ENCODE assay signal across 1 cellular context in the genomic region with DNA sequence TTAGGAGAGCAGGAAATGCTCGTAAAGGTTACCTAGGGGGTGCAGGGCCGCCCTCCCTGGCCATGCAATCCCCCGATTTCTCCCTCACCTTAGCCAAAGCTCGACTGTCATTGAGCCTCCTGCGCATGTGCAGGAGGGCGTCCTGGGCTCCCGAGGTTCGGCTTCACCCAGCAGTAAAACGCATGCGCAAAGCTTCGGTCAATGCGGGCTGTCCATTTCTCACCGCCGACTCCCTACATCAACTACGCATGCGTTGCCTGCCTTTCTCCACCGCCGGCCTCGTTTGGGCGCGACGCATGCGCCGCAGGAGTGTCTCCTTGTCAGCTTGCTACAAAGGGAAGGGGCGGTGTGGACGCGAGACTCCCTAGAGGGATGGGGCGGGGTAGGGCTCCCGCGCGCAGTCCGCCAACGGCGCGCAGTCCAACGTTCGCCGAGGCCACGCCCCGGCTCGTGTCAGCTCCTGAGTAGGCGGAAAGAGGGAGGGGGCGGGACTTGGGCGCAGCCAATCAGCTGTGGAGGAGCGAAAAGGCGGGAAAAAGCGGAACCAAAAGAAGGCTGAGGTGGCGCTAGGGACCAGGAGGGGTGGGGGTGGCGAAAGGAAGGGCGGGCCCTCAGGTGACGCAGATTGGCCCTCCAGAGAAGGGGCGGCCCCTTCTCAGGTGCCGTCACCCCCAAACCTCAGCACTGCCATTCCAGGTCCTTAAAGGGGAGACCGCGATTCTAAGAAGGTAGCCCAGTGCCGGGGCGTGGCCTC.
A peak's percentile ranks its signal among the peaks of the same experiment; 100 is the strongest.
TF ChIP-seq lines count a peak whose summit lies in the region.

A gene with protein sequence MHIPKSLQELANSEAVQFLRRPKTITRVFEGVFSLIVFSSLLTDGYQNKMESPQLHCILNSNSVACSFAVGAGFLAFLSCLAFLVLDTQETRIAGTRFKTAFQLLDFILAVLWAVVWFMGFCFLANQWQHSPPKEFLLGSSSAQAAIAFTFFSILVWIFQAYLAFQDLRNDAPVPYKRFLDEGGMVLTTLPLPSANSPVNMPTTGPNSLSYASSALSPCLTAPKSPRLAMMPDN (plus strand): TSS at position 558 of the 754 bp plus-strand sequence. CDS start 1,476 bp downstream, outside the sequence.
TSS of gene TMEM143 (minus strand) at position 131 of the 754 bp plus-strand sequence. CDS start at position 111, 20 bp downstream.

TF ChIP-seq in HepG2, 621 proteins besides CTCF, POLR2A, EP300 and RAD21 (continued from another document and continues in another):
- TF ChIP-seq, protein P1, sequence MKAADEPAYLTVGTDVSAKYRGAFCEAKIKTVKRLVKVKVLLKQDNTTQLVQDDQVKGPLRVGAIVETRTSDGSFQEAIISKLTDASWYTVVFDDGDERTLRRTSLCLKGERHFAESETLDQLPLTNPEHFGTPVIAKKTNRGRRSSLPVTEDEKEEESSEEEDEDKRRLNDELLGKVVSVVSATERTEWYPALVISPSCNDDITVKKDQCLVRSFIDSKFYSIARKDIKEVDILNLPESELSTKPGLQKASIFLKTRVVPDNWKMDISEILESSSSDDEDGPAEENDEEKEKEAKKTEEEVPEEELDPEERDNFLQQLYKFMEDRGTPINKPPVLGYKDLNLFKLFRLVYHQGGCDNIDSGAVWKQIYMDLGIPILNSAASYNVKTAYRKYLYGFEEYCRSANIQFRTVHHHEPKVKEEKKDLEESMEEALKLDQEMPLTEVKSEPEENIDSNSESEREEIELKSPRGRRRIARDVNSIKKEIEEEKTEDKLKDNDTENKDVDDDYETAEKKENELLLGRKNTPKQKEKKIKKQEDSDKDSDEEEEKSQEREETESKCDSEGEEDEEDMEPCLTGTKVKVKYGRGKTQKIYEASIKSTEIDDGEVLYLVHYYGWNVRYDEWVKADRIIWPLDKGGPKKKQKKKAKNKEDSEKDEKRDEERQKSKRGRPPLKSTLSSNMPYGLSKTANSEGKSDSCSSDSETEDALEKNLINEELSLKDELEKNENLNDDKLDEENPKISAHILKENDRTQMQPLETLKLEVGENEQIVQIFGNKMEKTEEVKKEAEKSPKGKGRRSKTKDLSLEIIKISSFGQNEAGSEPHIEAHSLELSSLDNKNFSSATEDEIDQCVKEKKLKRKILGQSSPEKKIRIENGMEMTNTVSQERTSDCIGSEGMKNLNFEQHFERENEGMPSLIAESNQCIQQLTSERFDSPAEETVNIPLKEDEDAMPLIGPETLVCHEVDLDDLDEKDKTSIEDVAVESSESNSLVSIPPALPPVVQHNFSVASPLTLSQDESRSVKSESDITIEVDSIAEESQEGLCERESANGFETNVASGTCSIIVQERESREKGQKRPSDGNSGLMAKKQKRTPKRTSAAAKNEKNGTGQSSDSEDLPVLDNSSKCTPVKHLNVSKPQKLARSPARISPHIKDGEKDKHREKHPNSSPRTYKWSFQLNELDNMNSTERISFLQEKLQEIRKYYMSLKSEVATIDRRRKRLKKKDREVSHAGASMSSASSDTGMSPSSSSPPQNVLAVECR (CRISPR knock-in tag; IDR thresholded peaks at IDR 0.05; ENCODE audit: borderline replicate concordance) = peak; percentile 43; the same call in 1 of the 2 replicates
- TF ChIP-seq, protein P2, sequence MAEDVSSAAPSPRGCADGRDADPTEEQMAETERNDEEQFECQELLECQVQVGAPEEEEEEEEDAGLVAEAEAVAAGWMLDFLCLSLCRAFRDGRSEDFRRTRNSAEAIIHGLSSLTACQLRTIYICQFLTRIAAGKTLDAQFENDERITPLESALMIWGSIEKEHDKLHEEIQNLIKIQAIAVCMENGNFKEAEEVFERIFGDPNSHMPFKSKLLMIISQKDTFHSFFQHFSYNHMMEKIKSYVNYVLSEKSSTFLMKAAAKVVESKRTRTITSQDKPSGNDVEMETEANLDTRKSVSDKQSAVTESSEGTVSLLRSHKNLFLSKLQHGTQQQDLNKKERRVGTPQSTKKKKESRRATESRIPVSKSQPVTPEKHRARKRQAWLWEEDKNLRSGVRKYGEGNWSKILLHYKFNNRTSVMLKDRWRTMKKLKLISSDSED (CRISPR knock-in tag; IDR thresholded peaks at IDR 0.05) = no peak
- no peak for TF ChIP-seq ZNF205 (CRISPR knock-in tag; IDR thresholded peaks at IDR 0.05)
- TF ChIP-seq, protein P3, sequence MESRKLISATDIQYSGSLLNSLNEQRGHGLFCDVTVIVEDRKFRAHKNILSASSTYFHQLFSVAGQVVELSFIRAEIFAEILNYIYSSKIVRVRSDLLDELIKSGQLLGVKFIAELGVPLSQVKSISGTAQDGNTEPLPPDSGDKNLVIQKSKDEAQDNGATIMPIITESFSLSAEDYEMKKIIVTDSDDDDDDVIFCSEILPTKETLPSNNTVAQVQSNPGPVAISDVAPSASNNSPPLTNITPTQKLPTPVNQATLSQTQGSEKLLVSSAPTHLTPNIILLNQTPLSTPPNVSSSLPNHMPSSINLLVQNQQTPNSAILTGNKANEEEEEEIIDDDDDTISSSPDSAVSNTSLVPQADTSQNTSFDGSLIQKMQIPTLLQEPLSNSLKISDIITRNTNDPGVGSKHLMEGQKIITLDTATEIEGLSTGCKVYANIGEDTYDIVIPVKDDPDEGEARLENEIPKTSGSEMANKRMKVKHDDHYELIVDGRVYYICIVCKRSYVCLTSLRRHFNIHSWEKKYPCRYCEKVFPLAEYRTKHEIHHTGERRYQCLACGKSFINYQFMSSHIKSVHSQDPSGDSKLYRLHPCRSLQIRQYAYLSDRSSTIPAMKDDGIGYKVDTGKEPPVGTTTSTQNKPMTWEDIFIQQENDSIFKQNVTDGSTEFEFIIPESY (CRISPR knock-in tag; IDR thresholded peaks at IDR 0.05) = peak; percentile 33; the same call in 1 of the 2 replicates
- TF ChIP-seq MZF1 (CRISPR knock-in tag; IDR thresholded peaks at IDR 0.05; ENCODE audit: borderline replicate concordance) = no peak
- TF ChIP-seq ZFP90 (CRISPR knock-in tag; IDR thresholded peaks at IDR 0.05; ENCODE audit: borderline replicate concordance) = peak; percentile 95
- peak; percentile 44; the same call in 1 of the 2 replicates for TF ChIP-seq ELF1 (CRISPR knock-in tag; IDR thresholded peaks at IDR 0.05)
- TF ChIP-seq AGO2 (optimal IDR thresholded peaks at IDR 0.05; ENCODE audit: low read depth, low read length) = peak; percentile 28
- TF ChIP-seq SNAPC4 (CRISPR knock-in tag; IDR thresholded peaks at IDR 0.05) = no peak
- TF ChIP-seq ZNF563 (CRISPR knock-in tag; IDR thresholded peaks at IDR 0.05) = peak; percentile 93
- TF ChIP-seq PREB (CRISPR knock-in tag; IDR thresholded peaks at IDR 0.05) = no peak
- peak; percentile 13; the same call in 1 of the 2 replicates for TF ChIP-seq MEIS1 (CRISPR knock-in tag; IDR thresholded peaks at IDR 0.05; ENCODE audit: borderline replicate concordance)
- peak; percentile 64 for TF ChIP-seq ZNF263 (CRISPR knock-in tag; IDR thresholded peaks at IDR 0.05)
- TF ChIP-seq FIP1L1 (IDR thresholded peaks at IDR 0.05; ENCODE audit: borderline replicate concordance, insufficient read depth, low read depth, low read length) = 0 out of 2 replicates have a peak, but pooled peaks have one; percentile 13
- peak; percentile 47; the same call in 1 of the 2 replicates for TF ChIP-seq ZNF547 (CRISPR knock-in tag; IDR thresholded peaks at IDR 0.05)
- 0 out of 2 replicates have a peak, but pooled peaks have one; percentile 50 for TF ChIP-seq BRCA1 (CRISPR knock-in tag; IDR thresholded peaks at IDR 0.05)
- TF ChIP-seq NFE2 (CRISPR knock-in tag; IDR thresholded peaks at IDR 0.05) = no peak
- TF ChIP-seq BRF2 (CRISPR knock-in tag; IDR thresholded peaks at IDR 0.05) = no peak
- TF ChIP-seq ZNF713 (CRISPR knock-in tag; IDR thresholded peaks at IDR 0.05) = no peak
- no peak for TF ChIP-seq MTA3 (CRISPR knock-in tag; IDR thresholded peaks at IDR 0.05)
- TF ChIP-seq MAFF (IDR thresholded peaks at IDR 0.05; ENCODE audit: low read depth, low read length) = peak; percentile 14; the same call in 1 of the 2 replicates
- peak; percentile 63 for TF ChIP-seq NAIF1 (CRISPR knock-in tag; IDR thresholded peaks at IDR 0.05; ENCODE audit: borderline replicate concordance)
- TF ChIP-seq NFYC (CRISPR knock-in tag; IDR thresholded peaks at IDR 0.05) = peak; percentile 87
- TF ChIP-seq ZNF614 (CRISPR knock-in tag; IDR thresholded peaks at IDR 0.05; ENCODE audit: borderline replicate concordance) = 0 out of 2 replicates have a peak, but pooled peaks have one; percentile 9
- 0 out of 2 replicates have a peak, but pooled peaks have one; percentile 32 for TF ChIP-seq ZMYM4 (CRISPR knock-in tag; IDR thresholded peaks at IDR 0.05)
- TF ChIP-seq KDM6A (CRISPR knock-in tag; IDR thresholded peaks at IDR 0.05; ENCODE audit: low read depth) = no peak
- TF ChIP-seq ATF7-NPFF (CRISPR knock-in tag; IDR thresholded peaks at IDR 0.05; ENCODE audit: low read depth) = peak; percentile 87; the same call in 1 of the 2 replicates
- TF ChIP-seq PBX3 (CRISPR knock-in tag; IDR thresholded peaks at IDR 0.05; ENCODE audit: borderline replicate concordance) = 0 out of 2 replicates have a peak, but pooled peaks have one; percentile 27
- TF ChIP-seq DMAP1 (CRISPR knock-in tag; IDR thresholded peaks at IDR 0.05) = no peak; the same call in 1 of the 2 replicates
- peak; percentile 87 for TF ChIP-seq NFYB (CRISPR knock-in tag; IDR thresholded peaks at IDR 0.05)
- 0 out of 2 replicates have a peak, but pooled peaks have one; percentile 25 for TF ChIP-seq TOPORS (CRISPR knock-in tag; IDR thresholded peaks at IDR 0.05)
- TF ChIP-seq DRAP1 (CRISPR knock-in tag; IDR thresholded peaks at IDR 0.05) = peak; percentile 53; the same call in 1 of the 2 replicates
- TF ChIP-seq ZNF350 (CRISPR knock-in tag; IDR thresholded peaks at IDR 0.05; ENCODE audit: borderline replicate concordance, low read depth) = peak; percentile 60; the same call in 1 of the 2 replicates
- TF ChIP-seq, protein P4, sequence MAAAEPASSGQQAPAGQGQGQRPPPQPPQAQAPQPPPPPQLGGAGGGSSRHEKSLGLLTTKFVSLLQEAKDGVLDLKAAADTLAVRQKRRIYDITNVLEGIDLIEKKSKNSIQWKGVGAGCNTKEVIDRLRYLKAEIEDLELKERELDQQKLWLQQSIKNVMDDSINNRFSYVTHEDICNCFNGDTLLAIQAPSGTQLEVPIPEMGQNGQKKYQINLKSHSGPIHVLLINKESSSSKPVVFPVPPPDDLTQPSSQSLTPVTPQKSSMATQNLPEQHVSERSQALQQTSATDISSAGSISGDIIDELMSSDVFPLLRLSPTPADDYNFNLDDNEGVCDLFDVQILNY (CRISPR knock-in tag; conservative IDR thresholded peaks at IDR 0.05) = peak; percentile 83
- no peak for TF ChIP-seq ZNF878 (CRISPR knock-in tag; IDR thresholded peaks at IDR 0.05)
